ENCODE assay signal across 21 cellular contexts in genomic region chr20:44541957-44542356, GRCh38. TPM values are rescaled to one million over a fixed set of nuclear protein-coding genes. Genes with fewer than 3 reads are reported as not detected.
DNase-seq lines count a peak whose midpoint lies in the region; ATAC-seq and TF ChIP-seq lines count a peak whose summit lies in the region.
"Had no signal": no experiment of that assay in that cellular context is flagged by ENCODE, and none has a peak within 500 bp of the region (broad histone marks: within the 10 kb centered on the region; RNA-seq: fewer than 3 reads in every experiment).

No MANE protein-coding gene starts in this region.

- 71 to 74% methylated on average over 4 of the region's 4 CpGs for WGBS in sigmoid colon, 2 donors
- WGBS in body of pancreas, 2 donors = 43 to 51% methylated on average over 4 of the region's 4 CpGs

- H3K36me3 ChIP-seq in colonic mucosa = no peaks in the 10 kb centered on the region
- H3K36me3 ChIP-seq in sigmoid colon = no peaks in the 10 kb centered on the region
- H3K36me3 ChIP-seq in body of pancreas (replicated peaks in 1 of 2; ENCODE audit: insufficient read depth in 1 of 2, low read depth in 2 of 2) = no peaks in the 10 kb centered on the region
- H3K36me3 ChIP-seq: ovary, thyroid gland had no signal

- TF ChIP-seq EP300 in sigmoid colon (IDR thresholded peaks at IDR 0.05) = no peak

- H3K9ac ChIP-seq in colonic mucosa (ENCODE audit: low read depth in 2 of 2, low read length in 2 of 2) = no peak overlapping the region

- TF ChIP-seq POLR2A in sigmoid colon (IDR thresholded peaks at IDR 0.05) = no peak
- no peak for TF ChIP-seq POLR2A in body of pancreas (IDR thresholded peaks at IDR 0.05)

- ATAC-seq in left lobe of liver (peak; percentile 57), GM21526 (IDR thresholded peaks at IDR 0.05; ENCODE audit: low FRiP score, unreplicated experiment) (no peak), body of pancreas (no peak)
- ATAC-seq: activated CD8-positive, alpha-beta T cell treated with anti-CD3 and anti-CD28 coated beads for 36 hours; effector memory CD8-positive, alpha-beta T cell; naive thymus-derived CD8-positive, alpha-beta T cell; right cardiac atrium; T-cell had no signal

- H3K4me3 ChIP-seq in colonic mucosa = no peak overlapping the region
- no peak overlapping the region for H3K4me3 ChIP-seq in sigmoid colon
- H3K4me3 ChIP-seq in body of pancreas = no peak overlapping the region
- H3K4me3 ChIP-seq: ovary, thyroid gland had no signal

- H3K27me3 ChIP-seq in colonic mucosa = no peaks in the 10 kb centered on the region
- H3K27me3 ChIP-seq in sigmoid colon = no peaks in the 10 kb centered on the region
- H3K27me3 ChIP-seq in body of pancreas = no peaks in the 10 kb centered on the region
- H3K27me3 ChIP-seq: ovary, thyroid gland had no signal

- intact Hi-C loops in colonic mucosa (cut with DNase I) (loop anchor here (5.0 kb wide), 1 partner anchor 60 kb away; no protein-coding TSS in a partner anchor), sigmoid colon (cut with DNase I) (no loop called here), body of pancreas (cut with DNase I) (no loop called here)

- no peaks in the 10 kb centered on the region for H3K4me1 ChIP-seq in colonic mucosa
- peaks cover 0 to 66% (median 45%) of the 10 kb centered on the region in 4 donors for H3K4me1 ChIP-seq in sigmoid colon
- H3K4me1 ChIP-seq in body of pancreas = no peaks in the 10 kb centered on the region

- H3K27ac ChIP-seq in colonic mucosa = no peak overlapping the region
- H3K27ac ChIP-seq in sigmoid colon = peak overlapping the region; percentile 54 to 92 (median 75)
- peak overlapping the region in 1 of 4 donors; percentile 6 for H3K27ac ChIP-seq in body of pancreas
- H3K27ac ChIP-seq: thyroid gland had no signal

- no peak for TF ChIP-seq CTCF in colonic mucosa (IDR thresholded peaks at IDR 0.05)
- TF ChIP-seq CTCF in sigmoid colon (IDR thresholded peaks at IDR 0.05) = no peak
- TF ChIP-seq CTCF in body of pancreas (IDR thresholded peaks at IDR 0.05) = no peak

- DNase-seq in OCI-M1 (lab: John Stamatoyannopoulos, UW) (peak; percentile 35), colonic mucosa (peak; percentile 2), left lobe of liver (ENCODE audit: low spot score) (no peak), sigmoid colon (no peak), body of pancreas (no peak), superior temporal gyrus (ENCODE audit: extremely low spot score) (no peak)
- DNase-seq: activated CD4-positive, alpha-beta T cell treated with anti-CD3 and anti-CD28 coated beads for 1 hour; activated CD8-positive, alpha-beta T cell treated with anti-CD3 and anti-CD28 coated beads for 36 hours; activated effector memory CD4-positive, alpha-beta T cell treated with Interleukin-2 at 50 U/mL for 16 hours; activated naive CD8-positive, alpha-beta T cell treated with anti-CD3 and anti-CD28 coated beads for 36 hours; effector memory CD8-positive, alpha-beta T cell; HCEC 1CT; naive thymus-derived CD8-positive, alpha-beta T cell; NCI-H1436; NCI-H446 treated with DMSO at 0.1 percent for 48 hours; ovary; right cardiac atrium; stimulated activated naive CD4-positive, alpha-beta T cell treated with Interleukin-2 at 50 U/mL for 16 hours; T-cell; thyroid gland had no signal

- no peaks in the 10 kb centered on the region for H3K9me3 ChIP-seq in colonic mucosa
- H3K9me3 ChIP-seq in sigmoid colon = no peaks in the 10 kb centered on the region
- no peaks in the 10 kb centered on the region for H3K9me3 ChIP-seq in body of pancreas
- H3K9me3 ChIP-seq: ovary, thyroid gland had no signal

RNA-seq across cellular contexts. Expression of gene SERINC3, which starts 20.1 kb away (rescaled TPM):
- 100 to 1,000 TPM in 1 of 2 donors, 10 to 100 TPM in 1; 82.8 to 121 TPM for total RNA-seq in colonic mucosa
- 50.4 TPM for total RNA-seq in left lobe of liver
- total RNA-seq in sigmoid colon = 100 to 1,000 TPM in 1 of 4 donors, 10 to 100 TPM in 3; 75.9 to 112 (median 88.8) TPM
- 10 to 100 TPM; 11.1 to 58.2 (median 21.0) TPM for polyA plus RNA-seq in sigmoid colon
- total RNA-seq in body of pancreas = 10 to 100 TPM; 28.3 to 36.3 TPM

RNA-seq across cellular contexts. Expression of gene PKIG, which starts 40.4 kb away (rescaled TPM):
- total RNA-seq in colonic mucosa = 10 to 100 TPM; 24.4 to 46.1 TPM
- total RNA-seq in left lobe of liver = 22.7 TPM
- total RNA-seq in sigmoid colon = 100 to 1,000 TPM; 348 to 511 (median 395) TPM
- 10 to 100 TPM; 43.9 to 78.4 (median 75.7) TPM for polyA plus RNA-seq in sigmoid colon
- 10 to 100 TPM; 43.6 to 64.9 TPM for total RNA-seq in body of pancreas

Comparison
In these comparisons a context has a peak if more than half of its experiments do, and no peak if none do; other contexts are left out.
1. DNase-seq: peak in OCI-M1 (single experiment) and colonic mucosa (single experiment); none in left lobe of liver (single experiment), sigmoid colon (single experiment), body of pancreas (0 of 4) and superior temporal gyrus (single experiment).
2. RNA of gene PKIG, which starts 40.4 kb away (total RNA-seq): 348 to 511 TPM in sigmoid colon; 43.6 to 64.9 TPM in body of pancreas, 24.4 to 46.1 TPM in colonic mucosa and 22.7 TPM in left lobe of liver (single experiment); every median in the first group is over 4 times any median in the second.